1 cellular context compared by ENCODE assay signal in genomic region chr14:96201965-96202364, GRCh38.
A peak's percentile ranks its signal among the peaks of the same experiment; 100 is the strongest.
TF ChIP-seq lines count a peak whose summit lies in the region.

No MANE protein-coding gene starts in this region.

TF ChIP-seq in HepG2, 621 proteins besides CTCF, POLR2A, EP300 and RAD21:
- TF ChIP-seq GATAD2A (CRISPR knock-in tag; IDR thresholded peaks at IDR 0.05): 0 out of 2 replicates have a peak, but pooled peaks have one; percentile 34
- TF ChIP-seq NR2F2 (IDR thresholded peaks at IDR 0.05; ENCODE audit: borderline replicate concordance, low read depth): 0 out of 2 replicates have a peak, but pooled peaks have one; percentile 48
- peak; percentile 47 for TF ChIP-seq CEBPG (CRISPR knock-in tag; IDR thresholded peaks at IDR 0.05)
- peak; percentile 59 for TF ChIP-seq RARA (CRISPR knock-in tag; IDR thresholded peaks at IDR 0.05)
- peak; percentile 59 for TF ChIP-seq HNF4A (CRISPR knock-in tag; IDR thresholded peaks at IDR 0.05)
- 0 out of 2 replicates have a peak, but pooled peaks have one; percentile 19 for TF ChIP-seq HDAC1 (CRISPR knock-in tag; IDR thresholded peaks at IDR 0.05)
- TF ChIP-seq SKI (IDR thresholded peaks at IDR 0.05; ENCODE audit: partially characterized antibody): peak; percentile 21
- 0 out of 2 replicates have a peak, but pooled peaks have one; percentile 19 for TF ChIP-seq ARID4A (CRISPR knock-in tag; IDR thresholded peaks at IDR 0.05; ENCODE audit: borderline replicate concordance)
- no peak for TF ChIP-seq ZNF550 (CRISPR knock-in tag; IDR thresholded peaks at IDR 0.05; ENCODE audit: borderline replicate concordance)
- TF ChIP-seq ARID5B (CRISPR knock-in tag; IDR thresholded peaks at IDR 0.05): peak; percentile 23; the same call in 1 of the 2 replicates
- TF ChIP-seq SALL1 (CRISPR knock-in tag; IDR thresholded peaks at IDR 0.05): 0 out of 2 replicates have a peak, but pooled peaks have one; percentile 13
- TF ChIP-seq, protein P1, sequence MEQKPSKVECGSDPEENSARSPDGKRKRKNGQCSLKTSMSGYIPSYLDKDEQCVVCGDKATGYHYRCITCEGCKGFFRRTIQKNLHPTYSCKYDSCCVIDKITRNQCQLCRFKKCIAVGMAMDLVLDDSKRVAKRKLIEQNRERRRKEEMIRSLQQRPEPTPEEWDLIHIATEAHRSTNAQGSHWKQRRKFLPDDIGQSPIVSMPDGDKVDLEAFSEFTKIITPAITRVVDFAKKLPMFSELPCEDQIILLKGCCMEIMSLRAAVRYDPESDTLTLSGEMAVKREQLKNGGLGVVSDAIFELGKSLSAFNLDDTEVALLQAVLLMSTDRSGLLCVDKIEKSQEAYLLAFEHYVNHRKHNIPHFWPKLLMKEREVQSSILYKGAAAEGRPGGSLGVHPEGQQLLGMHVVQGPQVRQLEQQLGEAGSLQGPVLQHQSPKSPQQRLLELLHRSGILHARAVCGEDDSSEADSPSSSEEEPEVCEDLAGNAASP (CRISPR knock-in tag; IDR thresholded peaks at IDR 0.05; ENCODE audit: borderline replicate concordance): peak; percentile 80; the same call in 1 of the 2 replicates
- peak; percentile 73; the same call in 1 of the 2 replicates for TF ChIP-seq CEBPB (IDR thresholded peaks at IDR 0.05; ENCODE audit: borderline replicate concordance, low read depth, low read length)
- peak; percentile 77; the same call in 1 of the 2 replicates for TF ChIP-seq RXRA (CRISPR knock-in tag; IDR thresholded peaks at IDR 0.05)
- no peak for TF ChIP-seq ZNF768 (CRISPR knock-in tag; IDR thresholded peaks at IDR 0.05)
- TF ChIP-seq GLI4 (CRISPR knock-in tag; IDR thresholded peaks at IDR 0.05; ENCODE audit: borderline replicate concordance): no peak
- 0 out of 2 replicates have a peak, but pooled peaks have one; percentile 20 for TF ChIP-seq TCF7 (IDR thresholded peaks at IDR 0.05; ENCODE audit: low read depth)
- peak; percentile 36; the same call in 1 of the 2 replicates for TF ChIP-seq NR2F6 (IDR thresholded peaks at IDR 0.05)
- 0 out of 2 replicates have a peak, but pooled peaks have one; percentile 24 for TF ChIP-seq NR2F6 (CRISPR knock-in tag; IDR thresholded peaks at IDR 0.05)
- no peak for TF ChIP-seq ZNF280D (CRISPR knock-in tag; IDR thresholded peaks at IDR 0.05)
- TF ChIP-seq, protein P2, sequence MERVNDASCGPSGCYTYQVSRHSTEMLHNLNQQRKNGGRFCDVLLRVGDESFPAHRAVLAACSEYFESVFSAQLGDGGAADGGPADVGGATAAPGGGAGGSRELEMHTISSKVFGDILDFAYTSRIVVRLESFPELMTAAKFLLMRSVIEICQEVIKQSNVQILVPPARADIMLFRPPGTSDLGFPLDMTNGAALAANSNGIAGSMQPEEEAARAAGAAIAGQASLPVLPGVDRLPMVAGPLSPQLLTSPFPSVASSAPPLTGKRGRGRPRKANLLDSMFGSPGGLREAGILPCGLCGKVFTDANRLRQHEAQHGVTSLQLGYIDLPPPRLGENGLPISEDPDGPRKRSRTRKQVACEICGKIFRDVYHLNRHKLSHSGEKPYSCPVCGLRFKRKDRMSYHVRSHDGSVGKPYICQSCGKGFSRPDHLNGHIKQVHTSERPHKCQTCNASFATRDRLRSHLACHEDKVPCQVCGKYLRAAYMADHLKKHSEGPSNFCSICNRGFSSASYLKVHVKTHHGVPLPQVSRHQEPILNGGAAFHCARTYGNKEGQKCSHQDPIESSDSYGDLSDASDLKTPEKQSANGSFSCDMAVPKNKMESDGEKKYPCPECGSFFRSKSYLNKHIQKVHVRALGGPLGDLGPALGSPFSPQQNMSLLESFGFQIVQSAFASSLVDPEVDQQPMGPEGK (CRISPR knock-in tag; IDR thresholded peaks at IDR 0.05): peak; percentile 75
- TF ChIP-seq MTA3 (CRISPR knock-in tag; IDR thresholded peaks at IDR 0.05): no peak
TF ChIP-seq in HepG2: peak in this region for 16.
